ENCODE assay signal across 17 cellular contexts in the genomic region with DNA sequence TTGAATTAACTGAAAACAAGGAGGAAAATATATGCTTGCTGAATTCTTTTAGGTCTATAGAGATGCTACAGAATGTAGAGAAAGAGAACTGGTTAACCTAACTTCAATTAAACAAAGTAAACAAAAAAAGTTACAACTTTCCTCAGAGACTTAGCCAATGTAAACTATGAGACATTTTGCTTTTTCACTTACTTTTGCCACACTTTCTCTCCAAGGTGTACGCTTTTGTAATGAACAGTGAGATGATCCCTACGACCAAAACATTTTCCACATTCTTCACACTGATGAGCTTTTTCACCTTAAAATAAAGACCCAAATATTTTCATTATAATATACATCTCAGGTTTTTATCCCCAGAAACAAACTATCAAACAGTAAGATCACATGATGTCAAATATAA. TPM values are rescaled to one million over a fixed set of nuclear protein-coding genes. Genes with fewer than 3 reads are reported as not detected.
DNase-seq lines count a peak whose midpoint lies in the region; ATAC-seq and TF ChIP-seq lines count a peak whose summit lies in the region.
"Had no signal": no experiment of that assay in that cellular context is flagged by ENCODE, and none has a peak within 500 bp of the region (broad histone marks: within the 10 kb centered on the region; RNA-seq: fewer than 3 reads in every experiment).

No MANE protein-coding gene starts in this region.

- TF ChIP-seq CTCF in cardiac muscle cell (IDR thresholded peaks at IDR 0.05; ENCODE audit: low read depth, low read length): no peak
- TF ChIP-seq CTCF in left ventricle myocardium inferior (IDR thresholded peaks at IDR 0.05; ENCODE audit: borderline replicate concordance): no peak
- no peak for TF ChIP-seq CTCF in hepatocyte (IDR thresholded peaks at IDR 0.05; ENCODE audit: poor library complexity)
- no peak for TF ChIP-seq CTCF in liver (IDR thresholded peaks at IDR 0.05; ENCODE audit: low read depth, low read length, missing input control)

- H3K4me3 ChIP-seq in cardiac muscle cell (no peak overlapping the region), left ventricle myocardium inferior (no peak overlapping the region), hepatocyte (no peak overlapping the region), liver (ENCODE audit: low read depth in 1 of 3, low read length in 3 of 3) (no peak overlapping the region)

- intact Hi-C loops in left ventricle myocardium inferior (cut with micrococcal nuclease): no loop called here

- H4K20me1 ChIP-seq in hepatocyte (ENCODE audit: insufficient read depth, poor library complexity, severe bottlenecking): no peaks in the 10 kb centered on the region

- H3K27me3 ChIP-seq in cardiac muscle cell (no peaks in the 10 kb centered on the region), left ventricle myocardium inferior (ENCODE audit: low read depth) (no peaks in the 10 kb centered on the region), hepatocyte (no peaks in the 10 kb centered on the region), liver (ENCODE audit: control insufficient read depth in 4 of 4, insufficient read depth in 4 of 4, low read length in 3 of 4) (no peaks in the 10 kb centered on the region)
- H3K27me3 ChIP-seq: BE2C had no signal

- 67% methylated on average over 2 of the region's 2 CpGs for WGBS in hepatocyte (ENCODE audit: low lambda C conversion rate, missing lambda C conversion rate)
- 34% methylated on average over 2 of the region's 2 CpGs for WGBS in liver

- peak overlapping the region; percentile 24 for H3K4me2 ChIP-seq in hepatocyte

- DNase-seq in cardiac muscle cell (ENCODE audit: low read depth in 1 of 2, low spot score in 1 of 2) (no peak), left ventricle myocardium inferior (no peak), hepatocyte (ENCODE audit: low spot score) (no peak), GDM1 (lab: John Stamatoyannopoulos, UW) (no peak)
- DNase-seq in stimulated activated naive CD4-positive, alpha-beta T cell (lab: John Stamatoyannopoulos, UW): no peak
- DNase-seq: BE2C; C1 segment of cervical spinal cord; CD4-positive, CD25-positive, alpha-beta regulatory T cell; CD8-positive, alpha-beta memory T cell; COR-L47; GOT3; H7 had no signal

- H2AFZ ChIP-seq in hepatocyte: no peak overlapping the region

- no peak overlapping the region for H3K9ac ChIP-seq in liver (ENCODE audit: low read depth in 1 of 2, low read length in 2 of 2)

- no peaks in the 10 kb centered on the region for H3K9me2 ChIP-seq in hepatocyte (replicated peaks; ENCODE audit: insufficient read depth)

- TF ChIP-seq RAD21 in liver (IDR thresholded peaks at IDR 0.05): no peak

- H3K9me3 ChIP-seq in cardiac muscle cell (ENCODE audit: low read depth) (no peaks in the 10 kb centered on the region), left ventricle myocardium inferior (replicated peaks) (no peaks in the 10 kb centered on the region), hepatocyte (ENCODE audit: low read depth) (no peaks in the 10 kb centered on the region), liver (ENCODE audit: control insufficient read depth in 4 of 4, low read length in 3 of 4) (no peaks in the 10 kb centered on the region)
- H3K9me3 ChIP-seq: BE2C had no signal

- H3K4me1 ChIP-seq in cardiac muscle cell (ENCODE audit: low read depth): no peaks in the 10 kb centered on the region
- H3K4me1 ChIP-seq in left ventricle myocardium inferior: no peaks in the 10 kb centered on the region
- peaks cover 16% of the 10 kb centered on the region for H3K4me1 ChIP-seq in hepatocyte (ENCODE audit: insufficient read depth)
- peaks cover 0 to 47% (median 28%) of the 10 kb centered on the region in 4 donors for H3K4me1 ChIP-seq in liver (ENCODE audit: control insufficient read depth in 4 of 4, insufficient read depth in 4 of 4, low read length in 3 of 4)
- H3K4me1 ChIP-seq: BE2C had no signal

- H3K36me3 ChIP-seq in cardiac muscle cell (peaks cover 51% of the 10 kb centered on the region), left ventricle myocardium inferior (peaks cover 78% of the 10 kb centered on the region), hepatocyte (replicated peaks; ENCODE audit: insufficient read depth, low read depth) (no peaks in the 10 kb centered on the region), liver (ENCODE audit: control insufficient read depth in 4 of 4, insufficient read depth in 3 of 4, low read depth in 1 of 4, low read length in 3 of 4) (peaks cover 0 to 4% (median 1%) of the 10 kb centered on the region in 4 donors)

- no peak for ATAC-seq in GM18873 (IDR thresholded peaks at IDR 0.05; ENCODE audit: low FRiP score, unreplicated experiment)
- no peak for ATAC-seq in GM21576 (IDR thresholded peaks at IDR 0.05; ENCODE audit: unreplicated experiment)
- ATAC-seq: HCT116 had no signal

- H3K27ac ChIP-seq in cardiac muscle cell (peak overlapping the region; percentile 42), left ventricle myocardium inferior (replicated peaks) (no peak overlapping the region), hepatocyte (no peak overlapping the region), liver (ENCODE audit: low read depth in 1 of 2, low read length in 2 of 2) (peak overlapping the region; percentile 20 to 44)
- H3K27ac ChIP-seq: 22Rv1 had no signal

- H3K79me2 ChIP-seq in hepatocyte: no peaks in the 10 kb centered on the region

TF ChIP-seq in liver, 16 proteins besides CTCF, POLR2A, EP300 and RAD21:
- no peak for TF ChIP-seq JUND (IDR thresholded peaks at IDR 0.05)
- TF ChIP-seq NR2F2 (IDR thresholded peaks at IDR 0.05): no peak
- TF ChIP-seq EGR1 (IDR thresholded peaks at IDR 0.05; ENCODE audit: low read depth in 2 of 2): no peak
- no peak for TF ChIP-seq SP1 (IDR thresholded peaks at IDR 0.05)
- TF ChIP-seq TAF1 (conservative IDR thresholded peaks at IDR 0.05): no peak
- TF ChIP-seq HNF4A (conservative IDR thresholded peaks at IDR 0.05): no peak

RNA-seq across cellular contexts. Expression of a gene that starts 26.3 kb away (rescaled TPM):
- total RNA-seq in cardiac muscle cell (4.6 and 7.8 TPM in 2 replicates), left ventricle myocardium inferior (9.5 TPM), hepatocyte (16.2 and 16.6 TPM in 2 replicates), liver (1 to 10 TPM; 4.6 to 5.9 TPM)
- polyA plus RNA-seq in cardiac muscle cell (2.2 and 3.1 TPM in 2 replicates), hepatocyte (1.5 and 2.0 TPM in 2 replicates), liver (1 to 10 TPM; 1.7 TPM)

RNA-seq across cellular contexts. Expression of a gene that starts 28.3 kb away (rescaled TPM):
- total RNA-seq in cardiac muscle cell (3.3 and 43.7 TPM in 2 replicates), left ventricle myocardium inferior (0.44 TPM), hepatocyte (7.6 and 8.2 TPM in 2 replicates), liver (10 to 100 TPM in 1 of 2 donors, under 1 TPM in 1; 0.17 to 45.3 TPM)
- polyA plus RNA-seq in cardiac muscle cell (3.4 and 21.1 TPM in 2 replicates), hepatocyte (2.8 and 3.2 TPM in 2 replicates), liver (1 to 10 TPM in 1 of 2 donors, under 1 TPM in 1; 0.49 to 1.2 TPM)

Comparison
In these comparisons a context has a peak if more than half of its experiments do, and no peak if none do; other contexts are left out.
1. H3K27ac ChIP-seq: peak in cardiac muscle cell (single experiment) and liver (2 of 2); none in left ventricle myocardium inferior (single experiment) and hepatocyte (single experiment).